ENCODE assay signal across 20 cellular contexts in the genomic region with DNA sequence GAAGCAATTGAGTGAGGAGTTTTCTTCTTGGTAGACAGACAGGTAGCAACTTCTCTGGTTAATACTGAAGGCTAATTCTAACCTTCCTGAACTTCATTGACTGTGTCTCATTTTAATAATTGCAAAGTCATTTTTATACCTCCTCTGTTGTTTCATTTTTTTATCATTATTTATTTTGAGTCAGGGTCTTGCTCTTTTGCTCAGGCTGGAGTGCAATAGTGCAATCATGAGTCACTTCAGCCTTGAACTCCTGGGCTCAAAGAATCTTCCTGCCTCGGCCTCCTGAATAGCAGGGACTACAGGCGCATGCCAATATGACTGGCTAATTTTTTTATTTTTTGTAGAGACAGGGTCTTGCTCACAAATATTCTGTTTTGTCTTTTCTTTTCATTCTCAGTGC. TPM values are rescaled to one million over a fixed set of nuclear protein-coding genes. Genes with fewer than 3 reads are reported as not detected.
A peak's percentile ranks its signal among the peaks of the same experiment; 100 is the strongest.
DNase-seq lines count a peak whose midpoint lies in the region; ATAC-seq and TF ChIP-seq lines count a peak whose summit lies in the region.
"Had no signal": no experiment of that assay in that cellular context is flagged by ENCODE, and none has a peak within 500 bp of the region (broad histone marks: within the 10 kb centered on the region; RNA-seq: fewer than 3 reads in every experiment).

No MANE protein-coding gene starts in this region.

- intact Hi-C loops in spleen (cut with DNase I; ENCODE audit: low total_unique reads) = no loop called here

- POLR2A ChIA-PET in activated naive CD8-positive, alpha-beta T cell treated with anti-CD3 and anti-CD28 coated beads, Interleukin-2, amount 10 ng/mL, durations not matched to agents 7 days and 5 days (lab: Charles Lee) = interaction anchor here (0.6 to 1.6 kb wide), 4 partner anchors 12 to 461 kb away, joined by 3 to 6 read pairs (median 4); a partner anchor contains a TSS

- no peak overlapping the region for H3K4me3 ChIP-seq in NB4 (ENCODE audit: low read depth, low read length)
- H3K4me3 ChIP-seq in spleen = no peak overlapping the region
- H3K4me3 ChIP-seq: stomach, uterus had no signal

- H3K36me3 Mint-ChIP-seq in activated T-cell treated with anti-CD3 and anti-CD28 coated beads, Interleukin-2, amount 50 U/mL, for 24 hours (ENCODE audit: low read depth) = peaks cover 21% of the 10 kb centered on the region
- H3K36me3 Mint-ChIP-seq in activated naive CD8-positive, alpha-beta T cell treated with anti-CD3 and anti-CD28 coated beads, Interleukin-2, amount 10 ng/mL, durations not matched to agents 7 days and 5 days = peaks cover 20% of the 10 kb centered on the region

- 58 to 66% (median 61%) methylated on average over 2 of the region's 2 CpGs for WGBS in spleen, 5 donors

- peaks cover 0 to 5% (median 0%) of the 10 kb centered on the region in 6 donors for H3K36me3 ChIP-seq in spleen
- H3K36me3 ChIP-seq: stomach, uterus had no signal

- peak overlapping the region; percentile 76 to 93 (median 88) for H3K27ac ChIP-seq in spleen
- H3K27ac ChIP-seq: RWPE1, uterus had no signal

- no peaks in the 10 kb centered on the region for H3K9me3 ChIP-seq in spleen
- H3K9me3 ChIP-seq: stomach, uterus had no signal

- TF ChIP-seq CTCF in NB4 (IDR thresholded peaks at IDR 0.05; ENCODE audit: low read depth, low read length) = no peak
- no peak for TF ChIP-seq CTCF in spleen (IDR thresholded peaks at IDR 0.05 in 8 of 11, conservative IDR thresholded peaks at IDR 0.05 in 3 of 11)

- H3K4me3 Mint-ChIP-seq in activated T-cell treated with anti-CD3 and anti-CD28 coated beads, Interleukin-2, amount 50 U/mL, for 24 hours = peak overlapping the region; percentile 71
- peak overlapping the region; percentile 74 for H3K4me3 Mint-ChIP-seq in activated naive CD8-positive, alpha-beta T cell treated with anti-CD3 and anti-CD28 coated beads, Interleukin-2, amount 10 ng/mL, durations not matched to agents 7 days and 5 days

- TF ChIP-seq POLR2A in NB4 (IDR thresholded peaks at IDR 0.05; ENCODE audit: extremely low read depth, insufficient read length) = no peak
- TF ChIP-seq POLR2A in spleen (IDR thresholded peaks at IDR 0.05) = no peak

- no peaks in the 10 kb centered on the region for H3K27me3 ChIP-seq in spleen (replicated peaks in 1 of 7)
- H3K27me3 ChIP-seq: stomach, uterus had no signal

- peaks cover 77% of the 10 kb centered on the region for H3K4me1 Mint-ChIP-seq in activated T-cell treated with anti-CD3 and anti-CD28 coated beads, Interleukin-2, amount 50 U/mL, for 24 hours (ENCODE audit: low read depth)
- peaks cover 64% of the 10 kb centered on the region for H3K4me1 Mint-ChIP-seq in activated naive CD8-positive, alpha-beta T cell treated with anti-CD3 and anti-CD28 coated beads, Interleukin-2, amount 10 ng/mL, durations not matched to agents 7 days and 5 days

- no peaks in the 10 kb centered on the region for H3K9me3 Mint-ChIP-seq in activated T-cell treated with anti-CD3 and anti-CD28 coated beads, Interleukin-2, amount 50 U/mL, for 24 hours
- no peaks in the 10 kb centered on the region for H3K9me3 Mint-ChIP-seq in activated naive CD8-positive, alpha-beta T cell treated with anti-CD3 and anti-CD28 coated beads, Interleukin-2, amount 10 ng/mL, durations not matched to agents 7 days and 5 days

- no peak for ATAC-seq in activated naive CD8-positive, alpha-beta T cell treated with anti-CD3 and anti-CD28 coated beads, Interleukin-2, amount 10 ng/mL, durations not matched to agents 7 days and 5 days (ENCODE audit: low read depth)

- DNase-seq in activated T-cell treated with anti-CD3 and anti-CD28 coated beads, Interleukin-2, amount 50 U/mL, for 24 hours = no peak
- DNase-seq in activated T-cell treated with anti-CD3 and anti-CD28 coated beads for 4 hours (no peak), NB4 (ENCODE audit: low read depth) (peak; percentile 23), spleen (no peak), NCI-H1436 treated with DMSO at 0.1 percent for 48 hours (lab: John Stamatoyannopoulos, UW) (no peak), DMS79 treated with DMSO at 0.1 percent for 48 hours (lab: John Stamatoyannopoulos, UW) (no peak), NOMO-1 treated with dmso at 0.1 percent for 144 hours (lab: John Stamatoyannopoulos, UW; ENCODE audit: unreplicated experiment) (no peak)
- no peak for DNase-seq in activated naive CD8-positive, alpha-beta T cell treated with anti-CD3 and anti-CD28 coated beads, Interleukin-2, amount 10 ng/mL, durations not matched to agents 7 days and 5 days
- DNase-seq: ACHN, DMS 273 treated with DMSO at 0.1 percent for 48 hours, KG1, mesendoderm, NCI-H187, NCI-H526, small intestine, stomach, uterus had no signal

- peaks cover 37 to 99% (median 91%) of the 10 kb centered on the region in 6 donors for H3K4me1 ChIP-seq in spleen
- H3K4me1 ChIP-seq: uterus had no signal

- H3K27me3 Mint-ChIP-seq in activated T-cell treated with anti-CD3 and anti-CD28 coated beads, Interleukin-2, amount 50 U/mL, for 24 hours = no peaks in the 10 kb centered on the region
- H3K27me3 Mint-ChIP-seq in activated naive CD8-positive, alpha-beta T cell treated with anti-CD3 and anti-CD28 coated beads, Interleukin-2, amount 10 ng/mL, durations not matched to agents 7 days and 5 days = no peaks in the 10 kb centered on the region

- H3K27ac Mint-ChIP-seq in activated T-cell treated with anti-CD3 and anti-CD28 coated beads, Interleukin-2, amount 50 U/mL, for 24 hours = peak overlapping the region; percentile 94
- H3K27ac Mint-ChIP-seq in activated naive CD8-positive, alpha-beta T cell treated with anti-CD3 and anti-CD28 coated beads, Interleukin-2, amount 10 ng/mL, durations not matched to agents 7 days and 5 days = peak overlapping the region; percentile 94

RNA-seq across cellular contexts. Expression of a gene that starts 45.4 kb away (rescaled TPM):
- total RNA-seq in activated naive CD8-positive, alpha-beta T cell treated with anti-CD3 and anti-CD28 coated beads, Interleukin-2, amount 10 ng/mL, durations not matched to agents 7 days and 5 days = 10 to 100 TPM; 81.1 to 88.7 TPM
- 100 to 1,000 TPM in 1 of 7 donors, 10 to 100 TPM in 6; 67.8 to 136 (median 84.6) TPM for total RNA-seq in spleen
- 10 to 100 TPM; 19.7 to 24.9 (median 21.8) TPM for polyA plus RNA-seq in spleen
- total RNA-seq: chondrocyte, endothelial cell of umbilical vein had no signal
- polyA plus RNA-seq: endothelial cell of umbilical vein had no signal
